28 cellular contexts compared by ENCODE assay signal in the genomic region with DNA sequence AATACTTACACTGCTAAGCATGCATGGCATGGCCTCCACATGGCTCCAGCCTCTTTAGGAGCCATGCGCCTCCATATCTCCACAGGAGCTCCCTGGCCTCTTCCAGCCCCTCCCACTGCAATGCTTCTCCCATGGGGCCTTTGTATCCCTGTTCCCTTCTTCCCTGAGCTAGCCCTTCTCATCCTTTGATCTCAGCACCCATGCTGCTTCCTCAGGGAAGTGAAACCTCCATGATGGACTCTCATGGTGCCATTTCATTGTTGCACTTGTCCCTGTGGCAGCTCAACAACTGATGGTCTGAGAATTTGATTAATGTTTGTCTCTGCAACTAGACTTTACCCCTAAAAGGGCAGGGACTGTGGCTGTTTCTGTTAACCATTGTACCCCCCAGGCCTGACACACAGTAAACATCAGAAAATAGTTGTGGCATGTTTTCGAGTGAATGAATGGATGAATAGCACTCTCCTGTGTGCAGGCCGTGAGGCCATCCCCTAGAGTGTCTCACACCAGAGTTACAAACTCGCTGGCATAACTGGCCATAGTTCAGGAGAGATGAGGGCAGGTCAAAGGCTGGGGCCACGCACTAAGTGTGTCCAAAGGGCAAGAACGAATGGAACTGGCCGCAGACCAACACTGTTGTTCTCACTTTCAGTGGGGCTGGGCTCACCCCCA. TPM values are rescaled to one million over a fixed set of nuclear protein-coding genes. Genes with fewer than 3 reads are reported as not detected.
A peak's percentile ranks its signal among the peaks of the same experiment; 100 is the strongest.
DNase-seq lines count a peak whose midpoint lies in the region; ATAC-seq and TF ChIP-seq lines count a peak whose summit lies in the region.
"Had no signal": no experiment of that assay in that cellular context is flagged by ENCODE, and none has a peak within 500 bp of the region (broad histone marks: within the 10 kb centered on the region; RNA-seq: fewer than 3 reads in every experiment).

No MANE protein-coding gene starts in this region.

- no peak overlapping the region for H3K27ac ChIP-seq in brain microvascular endothelial cell
- H3K27ac ChIP-seq: body of pancreas, GM23248, right atrium auricular region, RWPE1, SJSA1 had no signal

- H3K36me3 Mint-ChIP-seq in activated CD4-positive, alpha-beta T cell treated with anti-CD3 and anti-CD28 coated beads for 36 hours (ENCODE audit: low read depth): peaks cover 21% of the 10 kb centered on the region
- peaks cover 7% of the 10 kb centered on the region for H3K36me3 Mint-ChIP-seq in endothelial cell (ENCODE audit: low read depth, unreplicated experiment)
- H3K36me3 Mint-ChIP-seq in type B pancreatic cell: peaks cover 7% of the 10 kb centered on the region

- intact Hi-C loops in activated CD4-positive, alpha-beta T cell treated with anti-CD3 and anti-CD28 coated beads for 36 hours (cut with DNase I, micrococcal nuclease): no loop called here
- intact Hi-C loops in mucosa of descending colon (cut with DNase I, micrococcal nuclease): no loop called here

- peaks cover 3% of the 10 kb centered on the region for H3K4me1 ChIP-seq in mucosa of descending colon (ENCODE audit: low read depth)
- H3K4me1 ChIP-seq: body of pancreas, right atrium auricular region, SJSA1 had no signal

- no peaks in the 10 kb centered on the region for H3K27me3 ChIP-seq in brain microvascular endothelial cell (replicated peaks)
- H3K27me3 ChIP-seq: body of pancreas, right atrium auricular region, SJSA1, tibial nerve had no signal

- CTCF ChIA-PET in activated CD4-positive, alpha-beta T cell treated with anti-CD3 and anti-CD28 coated beads for 36 hours (lab: Charles Lee): interaction anchor here (1.2 to 1.3 kb wide), 2 partner anchors 9 to 18 kb away, joined by 4 to 7 read pairs; no protein-coding TSS in a partner anchor

- H3K9me3 ChIP-seq in mucosa of descending colon: no peaks in the 10 kb centered on the region
- H3K9me3 ChIP-seq: body of pancreas, right atrium auricular region, SJSA1, tibial nerve had no signal

- DNase-seq in activated CD4-positive, alpha-beta T cell treated with anti-CD3 and anti-CD28 coated beads for 36 hours: no peak
- DNase-seq in activated CD4-positive, alpha-beta T cell treated with anti-CD3 and anti-CD28 coated beads for 1 hour: no peak
- no peak for DNase-seq in endothelial cell (ENCODE audit: low spot score)
- DNase-seq in mucosa of descending colon: peak in 1 of 3 donors; percentile 19
- no peak for DNase-seq in type B pancreatic cell (ENCODE audit: extremely low spot score, unreplicated experiment)
- no peak for DNase-seq in brain microvascular endothelial cell
- no peak for DNase-seq in AG08396 (ENCODE audit: low spot score)
- DNase-seq in activated CD8-positive, alpha-beta memory T cell treated with anti-CD3 and anti-CD28 coated beads, Interleukin-2, amount 50 U/mL, for 4 hours: no peak
- DNase-seq: activated CD4-positive, alpha-beta T cell treated with anti-CD3 and anti-CD28 coated beads, Interleukin-2, amount 10 ng/mL, durations not matched to agents 7 days and 5 days; activated naive CD4-positive, alpha-beta T cell treated with Interleukin-2 at 50 U/mL for 16 hours; activated T-cell treated with anti-CD3 and anti-CD28 coated beads, Interleukin-2, amount 50 U/mL, for 72 hours; AML-193; body of pancreas; CD4-positive, CD25-positive, alpha-beta regulatory T cell; cerebellar nuclear complex; dermis blood vessel endothelial cell; foreskin melanocyte; GM23248; IMR-90; NCI-H1092; NCI-H187 treated with DMSO at 0.1 percent for 48 hours; NCI-H2171; stimulated activated CD4-positive, alpha-beta T cell treated with anti-CD3 and anti-CD28 coated beads, Interleukin-2, amount 100 ng/mL, for 24 hours had no signal

- POLR2A ChIA-PET in activated CD4-positive, alpha-beta T cell treated with anti-CD3 and anti-CD28 coated beads for 36 hours (lab: Charles Lee): no interaction called here

- H3K4me3 Mint-ChIP-seq in activated CD4-positive, alpha-beta T cell treated with anti-CD3 and anti-CD28 coated beads for 36 hours: no peak overlapping the region
- H3K4me3 Mint-ChIP-seq in endothelial cell (ENCODE audit: unreplicated experiment) (no peak overlapping the region), type B pancreatic cell (no peak overlapping the region)
- H3K4me3 Mint-ChIP-seq: activated CD4-positive, alpha-beta T cell treated with anti-CD3 and anti-CD28 coated beads, Interleukin-2, amount 10 ng/mL, durations not matched to agents 7 days and 5 days; activated T-cell treated with anti-CD3 and anti-CD28 coated beads, Interleukin-2, amount 50 U/mL, for 72 hours; memory B cell had no signal

- H3K4me1 Mint-ChIP-seq in activated CD4-positive, alpha-beta T cell treated with anti-CD3 and anti-CD28 coated beads for 36 hours: peaks cover 9% of the 10 kb centered on the region
- H3K4me1 Mint-ChIP-seq in endothelial cell (ENCODE audit: unreplicated experiment) (peaks cover 2% of the 10 kb centered on the region), type B pancreatic cell (ENCODE audit: unreplicated experiment) (peaks cover 14% of the 10 kb centered on the region)

- ATAC-seq in activated CD4-positive, alpha-beta T cell treated with anti-CD3 and anti-CD28 coated beads for 36 hours: no peak
- peak; percentile 81 for ATAC-seq in mucosa of descending colon
- ATAC-seq: body of pancreas had no signal

- H3K27me3 Mint-ChIP-seq in activated CD4-positive, alpha-beta T cell treated with anti-CD3 and anti-CD28 coated beads for 36 hours: no peaks in the 10 kb centered on the region
- H3K27me3 Mint-ChIP-seq in endothelial cell (ENCODE audit: unreplicated experiment): peaks cover 3% of the 10 kb centered on the region
- no peaks in the 10 kb centered on the region for H3K27me3 Mint-ChIP-seq in type B pancreatic cell
- H3K27me3 Mint-ChIP-seq: activated CD4-positive, alpha-beta T cell treated with anti-CD3 and anti-CD28 coated beads, Interleukin-2, amount 10 ng/mL, durations not matched to agents 7 days and 5 days; CD4-positive, CD25-positive, alpha-beta regulatory T cell; memory B cell had no signal

- TF ChIP-seq CTCF in endothelial cell (IDR thresholded peaks at IDR 0.05; ENCODE audit: unreplicated experiment): no peak
- no peak for TF ChIP-seq CTCF in mucosa of descending colon (IDR thresholded peaks at IDR 0.05)
- no peak for TF ChIP-seq CTCF in type B pancreatic cell (conservative IDR thresholded peaks at IDR 0.05)
- TF ChIP-seq CTCF in brain microvascular endothelial cell (IDR thresholded peaks at IDR 0.05; ENCODE audit: low read depth, low read length, missing control alignments): no peak

- in situ Hi-C loops in brain microvascular endothelial cell (cut with HindIII; ENCODE audit: low pct_ligation_motif_present, low sequenced_read_pairs): no loop called here

- H3K9me3 Mint-ChIP-seq in activated CD4-positive, alpha-beta T cell treated with anti-CD3 and anti-CD28 coated beads for 36 hours (ENCODE audit: low read depth): no peaks in the 10 kb centered on the region
- H3K9me3 Mint-ChIP-seq in endothelial cell (ENCODE audit: unreplicated experiment) (no peaks in the 10 kb centered on the region), type B pancreatic cell (no peaks in the 10 kb centered on the region)
- H3K9me3 Mint-ChIP-seq: activated CD4-positive, alpha-beta T cell treated with anti-CD3 and anti-CD28 coated beads, Interleukin-2, amount 10 ng/mL, durations not matched to agents 7 days and 5 days; activated T-cell treated with anti-CD3 and anti-CD28 coated beads, Interleukin-2, amount 50 U/mL, for 72 hours; CD4-positive, CD25-positive, alpha-beta regulatory T cell; memory B cell had no signal

- no peak overlapping the region for H3K4me3 ChIP-seq in mucosa of descending colon
- no peak overlapping the region for H3K4me3 ChIP-seq in brain microvascular endothelial cell (ENCODE audit: low read depth, low read length)
- H3K4me3 ChIP-seq: body of pancreas, GM23248, right atrium auricular region, SJSA1, tibial nerve had no signal

- peak overlapping the region; percentile 28 for H3K27ac Mint-ChIP-seq in activated CD4-positive, alpha-beta T cell treated with anti-CD3 and anti-CD28 coated beads for 36 hours
- H3K27ac Mint-ChIP-seq in endothelial cell (ENCODE audit: unreplicated experiment) (peak overlapping the region; percentile 41), type B pancreatic cell (peak overlapping the region; percentile 29)
- H3K27ac Mint-ChIP-seq: activated CD4-positive, alpha-beta T cell treated with anti-CD3 and anti-CD28 coated beads, Interleukin-2, amount 10 ng/mL, durations not matched to agents 7 days and 5 days; memory B cell had no signal

- H3K36me3 ChIP-seq in mucosa of descending colon (ENCODE audit: low read depth) (no peaks in the 10 kb centered on the region), brain microvascular endothelial cell (replicated peaks) (no peaks in the 10 kb centered on the region)
- H3K36me3 ChIP-seq: right atrium auricular region, SJSA1 had no signal

RNA-seq across cellular contexts. Expression of a gene that starts 6.6 kb away (rescaled TPM):
- total RNA-seq in activated CD4-positive, alpha-beta T cell treated with anti-CD3 and anti-CD28 coated beads for 36 hours: 1 to 10 TPM; 4.6 to 4.7 TPM
- 3.9 TPM for total RNA-seq in endothelial cell (ENCODE audit: unreplicated experiment)
- 10 to 100 TPM in 1 of 3 donors, 1 to 10 TPM in 2; 6.8 to 10.6 (median 7.1) TPM for total RNA-seq in mucosa of descending colon
- total RNA-seq in type B pancreatic cell (ENCODE audit: low replicate concordance): 4.4 TPM in 2 replicates
